Comparison of ENCODE assay signal across 18 cellular contexts in the genomic region with DNA sequence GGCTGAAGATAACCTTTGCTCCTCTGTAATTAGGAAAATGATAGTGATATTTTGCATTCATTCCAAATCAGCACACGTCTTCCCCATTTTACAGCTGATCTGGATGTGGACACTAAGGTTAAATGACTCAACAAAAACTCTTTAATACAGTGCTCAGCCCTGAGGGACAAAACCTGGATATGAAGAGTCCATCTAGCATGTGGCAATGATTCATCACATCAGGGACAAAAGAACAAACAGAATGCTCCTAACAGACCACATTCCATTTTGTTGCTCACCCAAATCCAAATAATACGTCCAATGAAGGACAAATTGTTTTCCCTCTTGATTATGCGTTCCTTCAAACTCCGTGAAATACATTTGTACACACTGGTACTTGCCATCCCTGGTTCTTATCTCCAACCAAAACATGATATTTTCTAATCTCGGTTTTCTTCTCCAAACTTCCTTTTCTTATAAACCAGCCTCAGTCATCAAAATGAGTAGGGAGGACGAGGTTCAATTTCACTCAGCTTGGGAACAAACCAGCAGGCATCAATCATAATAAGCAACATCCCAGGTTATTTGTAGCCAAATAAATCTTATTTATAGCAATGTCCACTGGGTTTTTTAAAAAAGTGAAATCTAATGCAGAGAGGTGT. TPM values are rescaled to one million over a fixed set of nuclear protein-coding genes. Genes with fewer than 3 reads are reported as not detected.
DNase-seq lines count a peak whose midpoint lies in the region; ATAC-seq and TF ChIP-seq lines count a peak whose summit lies in the region.
"Had no signal": no experiment of that assay in that cellular context is flagged by ENCODE, and none has a peak within 500 bp of the region (broad histone marks: within the 10 kb centered on the region; RNA-seq: fewer than 3 reads in every experiment).

No MANE protein-coding gene starts in this region.

- H3K27ac Mint-ChIP-seq in chondrocyte (ENCODE audit: unreplicated experiment) = no peak overlapping the region
- H3K27ac Mint-ChIP-seq: activated naive CD8-positive, alpha-beta T cell; T-helper 1 cell treated with Interleukin-12 subunit alpha and Interleukin-12 subunit beta and Interleukin-4 antibody, amounts not matched to agents 30 μg/mL and 1 μg/mL, for 36 hours had no signal

- H3K27me3 Mint-ChIP-seq in chondrocyte (ENCODE audit: low read depth) = no peaks in the 10 kb centered on the region
- H3K27me3 Mint-ChIP-seq: activated naive CD8-positive, alpha-beta T cell had no signal

- peak; percentile 7 for DNase-seq in DMS53 treated with DMSO at 0.1 percent for 48 hours (lab: John Stamatoyannopoulos, UW; ENCODE audit: unreplicated experiment)
- DNase-seq in LoVo (ENCODE audit: low spot score) = peak; percentile 50
- DNase-seq in cardiac fibroblast (ENCODE audit: low read depth in 2 of 2) = peak; percentile 52 to 94
- no peak for DNase-seq in left lung
- DNase-seq in chondrocyte (ENCODE audit: low spot score) = no peak
- no peak for DNase-seq in stimulated activated CD4-positive, alpha-beta T cell treated with anti-CD3 and anti-CD28 coated beads, Interleukin-2, amount 100 ng/mL, for 48 hours
- DNase-seq in retina = no peak
- no peak for DNase-seq in activated naive CD4-positive, alpha-beta T cell treated with Interleukin-2 at 50 U/mL for 16 hours
- DNase-seq: activated CD4-positive, alpha-beta T cell treated with anti-CD3 and anti-CD28 coated beads for 1 hour; activated T-cell treated with anti-CD3 and anti-CD28 coated beads for 4 hours; DND-41; mucosa of descending colon; NCI-H226; ovary; stimulated activated CD4-positive, alpha-beta T cell treated with anti-CD3 and anti-CD28 coated beads, Interleukin-15, amount 100 ng/mL, for 24 hours had no signal

- H3K36me3 ChIP-seq in left lung = peaks cover 0 to 31% of the 10 kb centered on the region in 2 donors
- H3K36me3 ChIP-seq: ovary had no signal

- H3K4me1 ChIP-seq in left lung = no peaks in the 10 kb centered on the region

- no peaks in the 10 kb centered on the region for H3K9me3 ChIP-seq in left lung
- H3K9me3 ChIP-seq: mucosa of descending colon, ovary had no signal

- peaks cover 6% of the 10 kb centered on the region for H3K4me1 Mint-ChIP-seq in chondrocyte (ENCODE audit: low read depth)

- H3K4me3 ChIP-seq in cardiac fibroblast (replicated peaks in 1 of 2; ENCODE audit: low read depth in 2 of 2, low read length in 2 of 2) (no peak overlapping the region), left lung (no peak overlapping the region)
- H3K4me3 ChIP-seq: coronary artery, mucosa of descending colon, ovary had no signal

- no peaks in the 10 kb centered on the region for H3K27me3 ChIP-seq in left lung
- H3K27me3 ChIP-seq: ovary had no signal

- no peak overlapping the region for H3K4me3 Mint-ChIP-seq in chondrocyte (ENCODE audit: unreplicated experiment)
- H3K4me3 Mint-ChIP-seq: activated naive CD8-positive, alpha-beta T cell; T-helper 1 cell treated with Interleukin-12 subunit alpha and Interleukin-12 subunit beta and Interleukin-4 antibody, amounts not matched to agents 30 μg/mL and 1 μg/mL, for 36 hours had no signal

- H3K27ac ChIP-seq in left lung = no peak overlapping the region
- H3K27ac ChIP-seq: coronary artery, ovary had no signal

- no peaks in the 10 kb centered on the region for H3K9me3 Mint-ChIP-seq in chondrocyte (ENCODE audit: low read depth)
- H3K9me3 Mint-ChIP-seq: T-helper 1 cell treated with Interleukin-12 subunit alpha and Interleukin-12 subunit beta and Interleukin-4 antibody, amounts not matched to agents 30 μg/mL and 1 μg/mL, for 36 hours had no signal

- H3K36me3 Mint-ChIP-seq in chondrocyte (ENCODE audit: low read depth) = peaks cover 20% of the 10 kb centered on the region

- intact Hi-C loops in left lung (cut with DNase I) = no loop called here

- ATAC-seq in left lung = peak; percentile 40
- ATAC-seq: mucosa of descending colon had no signal

- TF ChIP-seq CTCF in cardiac fibroblast (IDR thresholded peaks at IDR 0.05; ENCODE audit: low read depth, low read length) (no peak), left lung (IDR thresholded peaks at IDR 0.05) (no peak), chondrocyte (IDR thresholded peaks at IDR 0.05) (no peak)

RNA-seq across cellular contexts. Expression of gene MTMR2, which starts 53.7 kb away (rescaled TPM):
- total RNA-seq in left lung (10 to 100 TPM; 33.3 to 35.7 TPM), chondrocyte (51.7 to 59.5 TPM (median 52.1 TPM) in 3 replicates)

Comparison
In these comparisons a context has a peak if more than half of its experiments do, and no peak if none do; other contexts are left out.
1. DNase-seq: peak in DMS53 treated with DMSO at 0.1 percent for 48 hours (single experiment), LoVo (single experiment) and cardiac fibroblast (2 of 2); none in left lung (0 of 2), chondrocyte (single experiment), stimulated activated CD4-positive, alpha-beta T cell treated with anti-CD3 and anti-CD28 coated beads, Interleukin-2, amount 100 ng/mL, for 48 hours (0 of 2), retina (single experiment) and activated naive CD4-positive, alpha-beta T cell treated with Interleukin-2 at 50 U/mL for 16 hours (single experiment).